16 cellular contexts compared by ENCODE assay signal in genomic region chr2:240836781-240837467, GRCh38. TPM values are rescaled to one million over a fixed set of nuclear protein-coding genes. Genes with fewer than 3 reads are reported as not detected.
DNase-seq lines count a peak whose midpoint lies in the region; TF ChIP-seq lines count a peak whose summit lies in the region.
"Had no signal": no experiment of that assay in that cellular context is flagged by ENCODE, and none has a peak within 500 bp of the region (broad histone marks: within the 10 kb centered on the region; RNA-seq: fewer than 3 reads in every experiment).

No MANE protein-coding gene starts in this region.

- H3K4me1 ChIP-seq in right atrium auricular region (peaks cover 0 to 10% of the 10 kb centered on the region in 2 donors), sigmoid colon (peaks cover 0 to 13% (median 7%) of the 10 kb centered on the region in 4 donors)

- no peaks in the 10 kb centered on the region for H3K36me3 ChIP-seq in right atrium auricular region
- no peaks in the 10 kb centered on the region for H3K36me3 ChIP-seq in sigmoid colon

- TF ChIP-seq CTCF in right atrium auricular region (IDR thresholded peaks at IDR 0.05) (no peak), sigmoid colon (IDR thresholded peaks at IDR 0.05) (no peak), osteocyte (IDR thresholded peaks at IDR 0.05) (no peak)

- WGBS in sigmoid colon, 2 donors, result 73 to 74% methylated on average over 17 of the region's 17 CpGs

- H3K4me3 ChIP-seq in right atrium auricular region (no peak overlapping the region), sigmoid colon (no peak overlapping the region)
- H3K4me3 ChIP-seq: SK-N-MC had no signal

- DNase-seq in EH (ENCODE audit: low read depth) (peak; percentile 53), amniotic epithelial cell (ENCODE audit: low read depth) (peak; percentile 2), right atrium auricular region (ENCODE audit: low spot score) (peak; percentile 67), sigmoid colon (peak; percentile 81), osteocyte (ENCODE audit: extremely low spot score, unreplicated experiment) (no peak), glomerular visceral epithelial cell (ENCODE audit: extremely low spot score) (no peak), putamen (ENCODE audit: low spot score) (no peak)
- DNase-seq in activated naive CD4-positive, alpha-beta T cell treated with anti-CD3 and anti-CD28 coated beads, Interleukin-2, amount 10 ng/mL, durations not matched to agents 7 days and 5 days, result no peak
- DNase-seq: activated CD4-positive, alpha-beta T cell treated with anti-CD3 and anti-CD28 coated beads, Interleukin-2, amount 10 ng/mL, durations not matched to agents 24 days and 14 days; activated naive CD4-positive, alpha-beta T cell; cortex of kidney; DMS53; NCI-H1048; NCI-H526; stimulated activated CD4-positive, alpha-beta T cell treated with anti-CD3 and anti-CD28 coated beads, Interleukin-15, amount 100 ng/mL, for 24 hours had no signal

- no peaks in the 10 kb centered on the region for H3K9me3 ChIP-seq in right atrium auricular region
- H3K9me3 ChIP-seq in sigmoid colon, result no peaks in the 10 kb centered on the region

- H3K27me3 ChIP-seq in right atrium auricular region (no peaks in the 10 kb centered on the region), sigmoid colon (peaks cover 0 to 15% (median 15%) of the 10 kb centered on the region in 3 donors)

- H3K27ac ChIP-seq in right atrium auricular region (no peak overlapping the region), sigmoid colon (no peak overlapping the region)
- H3K27ac ChIP-seq: SK-N-MC had no signal

- H3K4me3 Mint-ChIP-seq in osteocyte (ENCODE audit: unreplicated experiment), result no peak overlapping the region
- no peak overlapping the region for H3K4me3 Mint-ChIP-seq in activated naive CD4-positive, alpha-beta T cell treated with anti-CD3 and anti-CD28 coated beads, Interleukin-2, amount 10 ng/mL, durations not matched to agents 7 days and 5 days
- H3K4me3 Mint-ChIP-seq: activated CD4-positive, alpha-beta T cell treated with anti-CD3 and anti-CD28 coated beads, Interleukin-2, amount 10 ng/mL, durations not matched to agents 24 days and 14 days had no signal

- CTCF ChIA-PET in activated naive CD4-positive, alpha-beta T cell treated with anti-CD3 and anti-CD28 coated beads, Interleukin-2, amount 10 ng/mL, durations not matched to agents 7 days and 5 days (lab: Charles Lee), result no interaction called here

- TF ChIP-seq POLR2A in sigmoid colon (IDR thresholded peaks at IDR 0.05), result no peak

- peaks cover under 1% of the 10 kb centered on the region for H3K4me1 Mint-ChIP-seq in osteocyte (ENCODE audit: unreplicated experiment)
- peaks cover 2% of the 10 kb centered on the region for H3K4me1 Mint-ChIP-seq in activated naive CD4-positive, alpha-beta T cell treated with anti-CD3 and anti-CD28 coated beads, Interleukin-2, amount 10 ng/mL, durations not matched to agents 7 days and 5 days

- intact Hi-C loops in sigmoid colon (cut with DNase I), result loop anchor here (10.0 kb wide), 1 partner anchor 272 kb away; the partner anchor contains the start of genes DUSP28 and RNPEPL1

- no peak for TF ChIP-seq EP300 in sigmoid colon (IDR thresholded peaks at IDR 0.05)

- H3K9me3 Mint-ChIP-seq in osteocyte (ENCODE audit: unreplicated experiment), result no peaks in the 10 kb centered on the region
- H3K9me3 Mint-ChIP-seq in activated naive CD4-positive, alpha-beta T cell treated with anti-CD3 and anti-CD28 coated beads, Interleukin-2, amount 10 ng/mL, durations not matched to agents 7 days and 5 days, result no peaks in the 10 kb centered on the region
- H3K9me3 Mint-ChIP-seq: activated CD4-positive, alpha-beta T cell treated with anti-CD3 and anti-CD28 coated beads, Interleukin-2, amount 10 ng/mL, durations not matched to agents 24 days and 14 days had no signal

- H3K27me3 Mint-ChIP-seq in osteocyte (ENCODE audit: unreplicated experiment), result peaks cover 16% of the 10 kb centered on the region
- peaks cover 61% of the 10 kb centered on the region for H3K27me3 Mint-ChIP-seq in activated naive CD4-positive, alpha-beta T cell treated with anti-CD3 and anti-CD28 coated beads, Interleukin-2, amount 10 ng/mL, durations not matched to agents 7 days and 5 days

- no peaks in the 10 kb centered on the region for H3K36me3 Mint-ChIP-seq in osteocyte (ENCODE audit: unreplicated experiment)
- no peaks in the 10 kb centered on the region for H3K36me3 Mint-ChIP-seq in activated naive CD4-positive, alpha-beta T cell treated with anti-CD3 and anti-CD28 coated beads, Interleukin-2, amount 10 ng/mL, durations not matched to agents 7 days and 5 days

- no peak overlapping the region for H3K27ac Mint-ChIP-seq in osteocyte (ENCODE audit: unreplicated experiment)
- H3K27ac Mint-ChIP-seq in activated naive CD4-positive, alpha-beta T cell treated with anti-CD3 and anti-CD28 coated beads, Interleukin-2, amount 10 ng/mL, durations not matched to agents 7 days and 5 days, result no peak overlapping the region
- H3K27ac Mint-ChIP-seq: activated CD4-positive, alpha-beta T cell treated with anti-CD3 and anti-CD28 coated beads, Interleukin-2, amount 10 ng/mL, durations not matched to agents 24 days and 14 days had no signal

RNA-seq across cellular contexts. Expression of gene KIF1A, which starts 16.9 kb away (rescaled TPM):
- total RNA-seq in right atrium auricular region (10 to 100 TPM; 41.8 to 43.7 TPM), sigmoid colon (1 to 10 TPM; 1.3 to 9.7 (median 7.6) TPM), osteocyte (4.3 and 5.6 TPM in 2 replicates)
- polyA plus RNA-seq in sigmoid colon, result 1 to 10 TPM in 1 of 3 donors, under 1 TPM in 2; under 0.01 to 4.4 (median under 0.01) TPM

RNA-seq across cellular contexts. Expression of gene AGXT, which starts 31.7 kb away (rescaled TPM):
- total RNA-seq in right atrium auricular region, result not detected
- total RNA-seq in sigmoid colon, result not detected
- 1 to 10 TPM in 2 of 3 donors, under 1 TPM in 1; 0.60 to 2.4 (median 1.6) TPM for polyA plus RNA-seq in sigmoid colon
- not detected in 2 replicates for total RNA-seq in osteocyte
- total RNA-seq: activated CD4-positive, alpha-beta T cell treated with anti-CD3 and anti-CD28 coated beads, Interleukin-2, amount 10 ng/mL, durations not matched to agents 24 days and 14 days had no signal

RNA-seq across cellular contexts. Expression of gene MAB21L4, which starts 59.0 kb away (rescaled TPM):
- under 1 TPM in 1 of 2 donors, not detected in 1; 0.31 TPM for total RNA-seq in right atrium auricular region
- not detected for total RNA-seq in sigmoid colon
- polyA plus RNA-seq in sigmoid colon, result 10 to 100 TPM in 1 of 3 donors, 1 to 10 TPM in 2; 1.2 to 17.6 (median 1.7) TPM
- total RNA-seq in osteocyte, result not detected in 2 replicates
- total RNA-seq: activated CD4-positive, alpha-beta T cell treated with anti-CD3 and anti-CD28 coated beads, Interleukin-2, amount 10 ng/mL, durations not matched to agents 24 days and 14 days had no signal

Comparison
In these comparisons a context has a peak if more than half of its experiments do, and no peak if none do; other contexts are left out.
1. DNase-seq: peak in EH (single experiment), amniotic epithelial cell (single experiment), right atrium auricular region (single experiment) and sigmoid colon (single experiment); none in osteocyte (single experiment), activated naive CD4-positive, alpha-beta T cell treated with anti-CD3 and anti-CD28 coated beads, Interleukin-2, amount 10 ng/mL, durations not matched to agents 7 days and 5 days (single experiment), glomerular visceral epithelial cell (single experiment) and putamen (single experiment).